Comparison of ENCODE assay signal across 9 cellular contexts in the genomic region with DNA sequence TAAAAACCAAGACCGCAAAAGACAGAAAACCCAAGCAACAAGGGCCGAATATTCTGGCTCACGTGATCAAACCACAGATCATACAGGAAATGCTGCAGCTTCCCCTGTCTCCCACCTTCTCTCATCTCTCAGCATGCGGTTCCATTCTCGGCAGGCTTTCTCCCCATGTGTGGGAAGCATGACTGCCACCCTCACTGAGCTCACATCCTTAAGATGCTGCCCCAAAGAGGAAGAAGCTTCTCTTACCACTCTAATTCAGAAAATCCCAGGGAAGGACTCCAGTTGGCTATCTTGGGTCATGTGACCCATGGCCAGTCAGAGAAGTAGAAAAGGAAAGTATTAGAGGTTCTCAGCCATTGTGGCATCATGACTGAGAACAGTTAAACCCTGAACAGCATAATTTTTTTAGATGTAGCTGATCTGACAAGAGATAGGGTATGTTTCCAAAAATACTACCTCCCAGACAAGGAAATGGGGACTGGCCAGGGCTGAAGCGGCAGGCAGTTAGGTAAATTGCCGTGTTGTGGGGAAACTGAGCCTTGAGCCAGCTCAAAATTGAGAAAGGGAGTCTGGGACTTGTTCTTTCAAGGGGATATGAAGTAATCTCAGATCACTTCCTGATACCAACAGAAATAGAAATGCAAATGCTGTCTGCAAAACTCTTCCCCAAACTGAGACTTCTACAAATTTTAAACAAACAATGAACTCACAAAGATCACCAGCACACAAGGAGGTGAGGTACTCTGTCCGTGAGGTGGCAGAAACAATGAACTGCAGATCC. TPM values are rescaled to one million over a fixed set of nuclear protein-coding genes. Genes with fewer than 3 reads are reported as not detected.
DNase-seq lines count a peak whose midpoint lies in the region; ATAC-seq and TF ChIP-seq lines count a peak whose summit lies in the region.
"Had no signal": no experiment of that assay in that cellular context is flagged by ENCODE, and none has a peak within 500 bp of the region (broad histone marks: within the 10 kb centered on the region; RNA-seq: fewer than 3 reads in every experiment).

No MANE protein-coding gene starts in this region.

- TF ChIP-seq POLR2A in Peyer's patch (IDR thresholded peaks at IDR 0.05): no peak

- no peaks in the 10 kb centered on the region for H3K27me3 ChIP-seq in Peyer's patch

- DNase-seq in Peyer's patch (peak in 2 of 3 donors; percentile 72 to 80), AG08395 (ENCODE audit: low spot score) (no peak), C1 segment of cervical spinal cord (lab: John Stamatoyannopoulos, UW) (no peak), NCI-H1417 treated with DMSO at 0.1 percent for 48 hours (lab: John Stamatoyannopoulos, UW) (no peak)
- peak; percentile 48 for DNase-seq in activated T-helper 9 cell treated with anti-CD3 and anti-CD28 coated beads, Interleukin-2, amount 50 U/mL, for 16 hours (ENCODE audit: low read depth)
- peak; percentile 47 for DNase-seq in stimulated activated CD4-positive, alpha-beta T cell treated with anti-CD3 and anti-CD28 coated beads, Interleukin-12 subunit alpha, Interleukin-12 subunit beta, amount 100 ng/mL, for 4 hours

- ATAC-seq in GM21367 (IDR thresholded peaks at IDR 0.05; ENCODE audit: unreplicated experiment): no peak

- H3K36me3 ChIP-seq in Peyer's patch: no peaks in the 10 kb centered on the region

- no peak for TF ChIP-seq CTCF in Peyer's patch (IDR thresholded peaks at IDR 0.05)

- H3K4me3 ChIP-seq in GM08714 (ENCODE audit: low read length): peak overlapping the region; percentile 53; the same call in 1 of the 2 replicates
- peak overlapping the region in 1 of 4 donors; percentile 20 for H3K4me3 ChIP-seq in Peyer's patch
- H3K4me3 ChIP-seq: dorsolateral prefrontal cortex had no signal

- no peaks in the 10 kb centered on the region for H3K4me1 ChIP-seq in Peyer's patch

- no peaks in the 10 kb centered on the region for H3K9me3 ChIP-seq in Peyer's patch

- H3K27ac ChIP-seq in Peyer's patch: peak overlapping the region in 3 of 4 donors; percentile 38 to 67 (median 49)

RNA-seq across cellular contexts. Expression of gene GRM4, which starts 37.1 kb away (rescaled TPM):
- not detected for total RNA-seq in Peyer's patch

RNA-seq across cellular contexts. Expression of gene HMGA1, which starts 53.7 kb away (rescaled TPM):
- total RNA-seq in Peyer's patch: 100 to 1,000 TPM in 1 of 4 donors, 10 to 100 TPM in 3; 71.3 to 102 (median 90.7) TPM

Comparison
In these comparisons a context has a peak if more than half of its experiments do, and no peak if none do; other contexts are left out.
1. DNase-seq: peak in Peyer's patch (2 of 3), activated T-helper 9 cell treated with anti-CD3 and anti-CD28 coated beads, Interleukin-2, amount 50 U/mL, for 16 hours (single experiment) and stimulated activated CD4-positive, alpha-beta T cell treated with anti-CD3 and anti-CD28 coated beads, Interleukin-12 subunit alpha, Interleukin-12 subunit beta, amount 100 ng/mL, for 4 hours (single experiment); none in AG08395 (single experiment), C1 segment of cervical spinal cord (0 of 14) and NCI-H1417 treated with DMSO at 0.1 percent for 48 hours (single experiment).